In genomic region chr5:141214583-141214982, GRCh38 we compare ENCODE assay signal across 1 cellular context. TPM values are rescaled to one million over a fixed set of nuclear protein-coding genes. Genes with fewer than 3 reads are reported as not detected.
"Had no signal": no experiment of that assay in that cellular context is flagged by ENCODE, and none has a peak within 500 bp of the region (broad histone marks: within the 10 kb centered on the region; RNA-seq: fewer than 3 reads in every experiment).

No MANE protein-coding gene starts in this region.

RNA-seq across cellular contexts. Expression of gene PCDHB12, which starts 6.1 kb away (rescaled TPM):
- total RNA-seq: HT1080 had no signal

RNA-seq across cellular contexts. Expression of gene PCDHB11, which starts 15.2 kb away (rescaled TPM):
- total RNA-seq: HT1080 had no signal
